Comparison of ENCODE assay signal across 9 cellular contexts in genomic region chr6:33297956-33298772, GRCh38. TPM values are rescaled to one million over a fixed set of nuclear protein-coding genes. Genes with fewer than 3 reads are reported as not detected.
A peak's percentile ranks its signal among the peaks of the same experiment; 100 is the strongest.
DNase-seq lines count a peak whose midpoint lies in the region; ATAC-seq, FAIRE-seq and TF ChIP-seq lines count a peak whose summit lies in the region.
"Had no signal": no experiment of that assay in that cellular context is flagged by ENCODE, and none has a peak within 500 bp of the region (broad histone marks: within the 10 kb centered on the region; RNA-seq: fewer than 3 reads in every experiment).

No MANE protein-coding gene starts in this region.

- H3K9me3 Mint-ChIP-seq in HFFc6: peaks cover 4% of the 10 kb centered on the region

- H3K4me3 ChIP-seq in cardiac muscle cell (peak overlapping the region; percentile 97), pancreas (peak overlapping the region; percentile 68 to 93 (median 88))

- peaks cover 13% of the 10 kb centered on the region; the same call in 1 of the 2 replicates for H3K36me3 Mint-ChIP-seq in HFFc6 (ENCODE audit: low read depth)

- H3K9me3 ChIP-seq in cardiac muscle cell (ENCODE audit: low read depth): no peaks in the 10 kb centered on the region
- H3K9me3 ChIP-seq in pancreas: no peaks in the 10 kb centered on the region

- H3K4me3 Mint-ChIP-seq in HFFc6: peak overlapping the region; percentile 99

- DNase-seq in DMS153 (lab: John Stamatoyannopoulos, UW) (peak; percentile 42), HFFc6 (peak; percentile 91), SIG-M5 treated with dmso at 0.1 percent for 504 hours (lab: John Stamatoyannopoulos, UW; ENCODE audit: unreplicated experiment) (peak; percentile 74), amniotic epithelial cell (ENCODE audit: low read depth) (peak; percentile 80), cardiac muscle cell (ENCODE audit: low read depth in 1 of 2, low spot score in 1 of 2) (peak; percentile 42 to 87), pancreas (peak; percentile 60 to 82 (median 68))

- peaks cover 3% of the 10 kb centered on the region for H3K4me1 ChIP-seq in cardiac muscle cell (ENCODE audit: low read depth)
- H3K4me1 ChIP-seq in pancreas: peaks cover 0 to 11% (median 5%) of the 10 kb centered on the region in 3 donors

- 0 to 1% methylated on average over 39 to 42 of the region's 42 CpGs for WGBS in pancreas, 2 donors

- peaks cover 7% of the 10 kb centered on the region for H3K36me3 ChIP-seq in cardiac muscle cell
- H3K36me3 ChIP-seq in pancreas: no peaks in the 10 kb centered on the region

- ATAC-seq in pancreas (peak; percentile 28 to 50 (median 36)), GM21367 (IDR thresholded peaks at IDR 0.05; ENCODE audit: unreplicated experiment) (no peak), HG03108 (IDR thresholded peaks at IDR 0.05; ENCODE audit: unreplicated experiment) (no peak)

- TF ChIP-seq CTCF in HFFc6 (IDR thresholded peaks at IDR 0.05) (peak; percentile 41), cardiac muscle cell (IDR thresholded peaks at IDR 0.05; ENCODE audit: low read depth, low read length) (no peak), pancreas (IDR thresholded peaks at IDR 0.05) (no peak)

- H3K27me3 ChIP-seq in cardiac muscle cell: no peaks in the 10 kb centered on the region
- H3K27me3 ChIP-seq in pancreas: no peaks in the 10 kb centered on the region

- H3K27ac ChIP-seq in cardiac muscle cell (peak overlapping the region; percentile 95), pancreas (peak overlapping the region; percentile 89 to 94 (median 92))

- intact Hi-C loops in pancreas (cut with DNase I): no loop called here

- peaks cover 17% of the 10 kb centered on the region for H3K27me3 Mint-ChIP-seq in HFFc6 (ENCODE audit: insufficient read depth)

- peak overlapping the region; percentile 99 for H3K27ac Mint-ChIP-seq in HFFc6

- no peak for FAIRE-seq in pancreas (lab: Jason Lieb, UNC)
- FAIRE-seq: endometrium had no signal

- peaks cover 31% of the 10 kb centered on the region for H3K4me1 Mint-ChIP-seq in HFFc6 (ENCODE audit: low read depth)

RNA-seq across cellular contexts. Expression of gene RGL2, which starts 0.6 kb away (rescaled TPM):
- 10 to 100 TPM; 26.7 to 31.6 (median 27.9) TPM for total RNA-seq in HFFc6 (2021; fragmentation: NEBNext Ultra II Directional; extraction: Animal tissue kit (Norgen Biotek cat#: 25700))
- 61.8 and 89.8 TPM in 2 replicates for total RNA-seq in cardiac muscle cell
- 86.1 and 115 TPM in 2 replicates for polyA plus RNA-seq in cardiac muscle cell
- 10 to 100 TPM; 24.5 to 70.8 (median 30.2) TPM for total RNA-seq in pancreas
- 100 to 1,000 TPM in 1 of 2 donors, 10 to 100 TPM in 1; 87.3 to 121 TPM for polyA plus RNA-seq in pancreas

RNA-seq across cellular contexts. Expression of gene PFDN6, which starts 8.8 kb away (rescaled TPM):
- total RNA-seq in HFFc6 (2021; fragmentation: NEBNext Ultra II Directional; extraction: Animal tissue kit (Norgen Biotek cat#: 25700)): 10 to 100 TPM; 52.1 to 73.7 (median 69.7) TPM
- total RNA-seq in cardiac muscle cell: 72.8 and 95.3 TPM in 2 replicates
- polyA plus RNA-seq in cardiac muscle cell: 34.2 and 35.1 TPM in 2 replicates
- total RNA-seq in pancreas: 10 to 100 TPM in 5 of 6 donors, 1 to 10 TPM in 1; 9.7 to 19.9 (median 19.0) TPM
- 100 to 1,000 TPM in 1 of 2 donors, 10 to 100 TPM in 1; 76.2 to 119 TPM for polyA plus RNA-seq in pancreas

RNA-seq across cellular contexts. Expression of gene WDR46, which starts 9.1 kb away (rescaled TPM):
- 10 to 100 TPM; 71.0 to 89.9 (median 74.6) TPM for total RNA-seq in HFFc6 (2021; fragmentation: NEBNext Ultra II Directional; extraction: Animal tissue kit (Norgen Biotek cat#: 25700))
- total RNA-seq in cardiac muscle cell (34.8 and 58.9 TPM in 2 replicates), pancreas (10 to 100 TPM; 17.7 to 28.8 (median 26.2) TPM)
- polyA plus RNA-seq in cardiac muscle cell (46.3 and 70.4 TPM in 2 replicates), pancreas (10 to 100 TPM; 90.1 to 96.8 TPM)

RNA-seq across cellular contexts. Expression of gene TAPBP, which starts 15.7 kb away (rescaled TPM):
- 100 to 1,000 TPM in 5 of 6 experiments, 10 to 100 TPM in 1; 88.7 to 118 (median 104) TPM for total RNA-seq in HFFc6 (2021; fragmentation: NEBNext Ultra II Directional; extraction: Animal tissue kit (Norgen Biotek cat#: 25700))
- total RNA-seq in cardiac muscle cell (29.9 and 36.4 TPM in 2 replicates), pancreas (100 to 1,000 TPM in 2 of 6 donors, 10 to 100 TPM in 4; 31.0 to 152 (median 41.2) TPM)
- polyA plus RNA-seq in cardiac muscle cell (30.8 and 39.2 TPM in 2 replicates), pancreas (10 to 100 TPM; 28.0 to 60.6 TPM)

RNA-seq across cellular contexts. Expression of gene ZBTB22, which starts 19.4 kb away (rescaled TPM):
- total RNA-seq in HFFc6 (2021; fragmentation: NEBNext Ultra II Directional; extraction: Animal tissue kit (Norgen Biotek cat#: 25700)): 10 to 100 TPM; 15.2 to 19.9 (median 17.0) TPM
- total RNA-seq in cardiac muscle cell: 37.0 and 48.0 TPM in 2 replicates
- polyA plus RNA-seq in cardiac muscle cell: 29.1 and 40.7 TPM in 2 replicates
- 10 to 100 TPM in 2 of 6 donors, 1 to 10 TPM in 4; 6.7 to 13.1 (median 9.3) TPM for total RNA-seq in pancreas
- 10 to 100 TPM; 10.8 to 14.3 TPM for polyA plus RNA-seq in pancreas

Comparison
In these comparisons a context has a peak if more than half of its experiments do, and no peak if none do; other contexts are left out.
1. ATAC-seq: peak in pancreas (4 of 4); none in GM21367 (single experiment) and HG03108 (single experiment).
2. Peak in every context shown above with its lines, with median percentiles within 50 percentile points of each other: DNase-seq.